ENCODE assay signal across 8 cellular contexts in genomic region chr22:39545310-39546063, GRCh38. TPM values are rescaled to one million over a fixed set of nuclear protein-coding genes. Genes with fewer than 3 reads are reported as not detected.
A peak's percentile ranks its signal among the peaks of the same experiment; 100 is the strongest.
DNase-seq lines count a peak whose midpoint lies in the region.

No MANE protein-coding gene starts in this region.

- H3K27ac ChIP-seq in Karpas-422 (ENCODE audit: low read length): no peak overlapping the region

- H3K36me3 Mint-ChIP-seq in activated T-cell treated with anti-CD3 and anti-CD28 coated beads, Interleukin-2, amount 50 U/mL, for 24 hours (ENCODE audit: low read depth): no peaks in the 10 kb centered on the region

- no peaks in the 10 kb centered on the region for H3K9me3 ChIP-seq in Karpas-422 (ENCODE audit: low read length)

- H3K36me3 ChIP-seq in Karpas-422 (ENCODE audit: insufficient read depth, low read length): no peaks in the 10 kb centered on the region

- H3K27me3 Mint-ChIP-seq in activated T-cell treated with anti-CD3 and anti-CD28 coated beads, Interleukin-2, amount 50 U/mL, for 24 hours: peaks cover 59% of the 10 kb centered on the region

- H3K4me3 ChIP-seq in Karpas-422 (ENCODE audit: low read length): no peak overlapping the region

- H3K4me2 ChIP-seq in Karpas-422 (ENCODE audit: low read depth, low read length, poor library complexity, severe bottlenecking): no peak overlapping the region

- H2AFZ ChIP-seq in Karpas-422 (ENCODE audit: low read length): no peak overlapping the region

- H3K4me3 Mint-ChIP-seq in activated T-cell treated with anti-CD3 and anti-CD28 coated beads, Interleukin-2, amount 50 U/mL, for 24 hours: no peak overlapping the region

- no peaks in the 10 kb centered on the region for H3K79me2 ChIP-seq in Karpas-422 (ENCODE audit: low read length)

- no peaks in the 10 kb centered on the region for H4K20me1 ChIP-seq in Karpas-422 (ENCODE audit: insufficient read depth, low read depth, low read length)

- no peaks in the 10 kb centered on the region for H3K9me3 Mint-ChIP-seq in activated T-cell treated with anti-CD3 and anti-CD28 coated beads, Interleukin-2, amount 50 U/mL, for 24 hours

- H3K27ac Mint-ChIP-seq in activated T-cell treated with anti-CD3 and anti-CD28 coated beads, Interleukin-2, amount 50 U/mL, for 24 hours: no peak overlapping the region

- H3K27me3 ChIP-seq in Karpas-422 (ENCODE audit: low read length): no peaks in the 10 kb centered on the region

- DNase-seq in NCI-H1092 treated with DMSO at 0.1 percent for 48 hours (lab: John Stamatoyannopoulos, UW) (peak; percentile 36), NCI-H1092 (lab: John Stamatoyannopoulos, UW) (no peak), kidney glomerular epithelial cell (lab: John Stamatoyannopoulos, UW) (peak; percentile 16), NAMALWA (ENCODE audit: low spot score) (no peak), Karpas-422 (no peak), ureter (ENCODE audit: low spot score) (no peak)
- peak; percentile 81 for DNase-seq in activated T-cell treated with anti-CD3 and anti-CD28 coated beads, Interleukin-2, amount 50 U/mL, for 24 hours
- DNase-seq in stimulated activated naive CD4-positive, alpha-beta T cell (lab: John Stamatoyannopoulos, UW): peak; percentile 17 to 80 (median 60)

- no peaks in the 10 kb centered on the region for H3K4me1 ChIP-seq in Karpas-422 (ENCODE audit: low read length)

- no peak overlapping the region for H3K9ac ChIP-seq in Karpas-422 (ENCODE audit: low read length)

- H3K9me2 ChIP-seq in Karpas-422 (replicated peaks; ENCODE audit: insufficient read depth, low read length): no peaks in the 10 kb centered on the region

- H3K4me1 Mint-ChIP-seq in activated T-cell treated with anti-CD3 and anti-CD28 coated beads, Interleukin-2, amount 50 U/mL, for 24 hours (ENCODE audit: low read depth): peaks cover 11% of the 10 kb centered on the region

RNA-seq across cellular contexts. Expression of gene RPS19BP1, which starts 12.9 kb away (rescaled TPM):
- total RNA-seq in Karpas-422 (2014; rRNA removed; shearing (Covaris generic); ENCODE audit: low replicate concordance): 91.1 and 198 TPM in 2 replicates
- total RNA-seq in ureter: 43.2 TPM

RNA-seq across cellular contexts. Expression of gene CACNA1I, which starts 25.1 kb away (rescaled TPM):
- not detected in 2 replicates for total RNA-seq in Karpas-422 (2014; rRNA removed; shearing (Covaris generic); ENCODE audit: low replicate concordance)
- total RNA-seq in ureter: 0.75 TPM

RNA-seq across cellular contexts. Expression of gene ATF4, which starts 25.1 kb away (rescaled TPM):
- total RNA-seq in Karpas-422 (2014; rRNA removed; shearing (Covaris generic); ENCODE audit: low replicate concordance): 543 and 666 TPM in 2 replicates
- total RNA-seq in ureter: 381 TPM

RNA-seq across cellular contexts. Expression of gene MIEF1, which starts 43.4 kb away (rescaled TPM):
- total RNA-seq in Karpas-422 (2014; rRNA removed; shearing (Covaris generic); ENCODE audit: low replicate concordance): 23.2 and 25.0 TPM in 2 replicates
- total RNA-seq in ureter: 30.1 TPM

Comparison
In these comparisons a context has a peak if more than half of its experiments do, and no peak if none do; other contexts are left out.
1. DNase-seq: peak in NCI-H1092 treated with DMSO at 0.1 percent for 48 hours (single experiment), activated T-cell treated with anti-CD3 and anti-CD28 coated beads, Interleukin-2, amount 50 U/mL, for 24 hours (single experiment), kidney glomerular epithelial cell (single experiment) and stimulated activated naive CD4-positive, alpha-beta T cell (6 of 6); none in NCI-H1092 (single experiment), NAMALWA (single experiment), Karpas-422 (single experiment) and ureter (single experiment).